In genomic region chr5:76737131-76737556, GRCh38 we compare ENCODE assay signal across 1 cellular context.
TF ChIP-seq lines count a peak whose summit lies in the region.

No MANE protein-coding gene starts in this region.

TF ChIP-seq in HepG2, 621 proteins besides CTCF, POLR2A, EP300 and RAD21 (continued from another document):
- TF ChIP-seq ZSCAN9 (CRISPR knock-in tag; IDR thresholded peaks at IDR 0.05; ENCODE audit: borderline replicate concordance) (no peak), ARNT2 (CRISPR knock-in tag; IDR thresholded peaks at IDR 0.05; ENCODE audit: low read depth) (no peak), GLMP (CRISPR knock-in tag; IDR thresholded peaks at IDR 0.05; ENCODE audit: borderline replicate concordance) (no peak)
